ENCODE assay signal across 23 cellular contexts in the genomic region with DNA sequence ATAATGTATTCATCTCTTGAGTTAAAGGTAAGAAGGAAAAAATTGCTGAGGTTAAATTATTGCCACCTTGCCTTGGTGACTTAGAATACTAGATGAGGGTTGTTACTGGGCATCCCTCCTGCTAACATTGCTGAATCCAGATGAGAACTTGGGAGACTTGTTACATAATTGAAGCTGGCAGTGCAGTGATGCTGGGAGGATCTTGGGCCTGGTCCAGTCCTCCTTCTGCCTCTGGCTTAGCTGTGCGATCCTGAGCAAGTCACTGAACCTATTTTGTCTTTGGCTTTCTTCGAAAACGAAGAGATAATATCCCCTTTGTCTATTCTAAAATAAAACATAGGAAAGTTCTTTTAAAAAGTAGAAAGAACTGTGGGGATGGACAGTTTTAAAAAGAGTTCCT.
DNase-seq lines count a peak whose midpoint lies in the region; ATAC-seq and TF ChIP-seq lines count a peak whose summit lies in the region.
"Had no signal": no experiment of that assay in that cellular context is flagged by ENCODE, and none has a peak within 500 bp of the region (broad histone marks: within the 10 kb centered on the region; RNA-seq: fewer than 3 reads in every experiment).

No MANE protein-coding gene starts in this region.

- no peaks in the 10 kb centered on the region for H4K20me1 ChIP-seq in hepatocyte (ENCODE audit: insufficient read depth, poor library complexity, severe bottlenecking)

- H3K79me2 ChIP-seq in hepatocyte: no peaks in the 10 kb centered on the region

- H2AFZ ChIP-seq in hepatocyte: no peak overlapping the region

- WGBS in sigmoid colon, 2 donors: 88 to 91% methylated on average over 3 of the region's 3 CpGs
- 91% methylated on average over 3 of the region's 3 CpGs for WGBS in hepatocyte (ENCODE audit: low lambda C conversion rate, missing lambda C conversion rate)

- H3K4me1 ChIP-seq in sigmoid colon (peaks cover 0 to 9% (median 0%) of the 10 kb centered on the region in 4 donors), hepatocyte (ENCODE audit: insufficient read depth) (no peaks in the 10 kb centered on the region)
- H3K4me1 ChIP-seq: ascending aorta, SJCRH30, uterus had no signal

- H3K27me3 ChIP-seq in sigmoid colon (no peaks in the 10 kb centered on the region), hepatocyte (no peaks in the 10 kb centered on the region)
- H3K27me3 ChIP-seq: ascending aorta, neural progenitor cell, SJCRH30, uterus had no signal

- peak; percentile 10 for DNase-seq in GM03348 (ENCODE audit: low spot score)
- peak; percentile 77 for DNase-seq in left lobe of liver (ENCODE audit: low spot score)
- peak; percentile 83 for DNase-seq in sigmoid colon
- no peak for DNase-seq in activated T-cell treated with anti-CD3 and anti-CD28 coated beads for 4 hours
- DNase-seq in hepatocyte (ENCODE audit: low spot score): no peak
- DNase-seq in stimulated activated CD4-positive, alpha-beta T cell treated with anti-CD3 and anti-CD28 coated beads, Interleukin-2, amount 100 ng/mL, for 48 hours: no peak
- DNase-seq: ACHN; activated CD4-positive, alpha-beta T cell treated with anti-CD3 and anti-CD28 coated beads, Interleukin-2, amount 50 U/mL, for 48 hours; activated naive CD4-positive, alpha-beta T cell treated with anti-CD3 and anti-CD28 coated beads for 36 hours; CD4-positive, alpha-beta T cell; effector memory CD8-positive, alpha-beta T cell; GF-D8; HCEC 1CT; kidney glomerular epithelial cell; NCI-H774; SJCRH30; stimulated activated naive CD8-positive, alpha-beta T cell treated with anti-CD3 and anti-CD28 coated beads, Interleukin-15, Interleukin-2, amounts not matched to agents 100 U/mL and 50 U/mL, for 24 hours; T-helper 17 cell had no signal

- H3K4me3 ChIP-seq in sigmoid colon: no peak overlapping the region
- H3K4me3 ChIP-seq in hepatocyte: no peak overlapping the region
- H3K4me3 ChIP-seq: ascending aorta, neural progenitor cell, SJCRH30, uterus had no signal

- H3K9me2 ChIP-seq in hepatocyte (replicated peaks; ENCODE audit: insufficient read depth): no peaks in the 10 kb centered on the region

- H3K4me2 ChIP-seq in hepatocyte: no peak overlapping the region
- H3K4me2 ChIP-seq: neural progenitor cell had no signal

- TF ChIP-seq CTCF in sigmoid colon (IDR thresholded peaks at IDR 0.05) (no peak), hepatocyte (IDR thresholded peaks at IDR 0.05; ENCODE audit: poor library complexity) (no peak)

- no peak for TF ChIP-seq POLR2A in sigmoid colon (IDR thresholded peaks at IDR 0.05)

- H3K27ac ChIP-seq in sigmoid colon (no peak overlapping the region), hepatocyte (no peak overlapping the region)
- H3K27ac ChIP-seq: ascending aorta, neural progenitor cell, SJCRH30, uterus had no signal

- ATAC-seq in esophagus mucosa (peak; percentile 73), left lobe of liver (peak; percentile 100), HG02798 (IDR thresholded peaks at IDR 0.05; ENCODE audit: poor library complexity, unreplicated experiment) (no peak)
- ATAC-seq: effector memory CD8-positive, alpha-beta T cell; stimulated activated naive CD8-positive, alpha-beta T cell treated with anti-CD3 and anti-CD28 coated beads, Interleukin-15, Interleukin-2, amounts not matched to agents 100 U/mL and 50 U/mL, for 24 hours; T-helper 17 cell had no signal

- intact Hi-C loops in sigmoid colon (cut with DNase I): no loop called here

- H3K9me3 ChIP-seq in sigmoid colon (no peaks in the 10 kb centered on the region), hepatocyte (ENCODE audit: low read depth) (no peaks in the 10 kb centered on the region)
- H3K9me3 ChIP-seq: ascending aorta, SJCRH30, uterus had no signal

- no peak for TF ChIP-seq EP300 in sigmoid colon (IDR thresholded peaks at IDR 0.05)

- H3K36me3 ChIP-seq in sigmoid colon (no peaks in the 10 kb centered on the region), hepatocyte (replicated peaks; ENCODE audit: insufficient read depth, low read depth) (no peaks in the 10 kb centered on the region)
- H3K36me3 ChIP-seq: ascending aorta, neural progenitor cell, SJCRH30, uterus had no signal

Comparison
In these comparisons a context has a peak if more than half of its experiments do, and no peak if none do; other contexts are left out.
1. DNase-seq: peak in GM03348 (single experiment), left lobe of liver (single experiment) and sigmoid colon (single experiment); none in activated T-cell treated with anti-CD3 and anti-CD28 coated beads for 4 hours (single experiment), hepatocyte (single experiment) and stimulated activated CD4-positive, alpha-beta T cell treated with anti-CD3 and anti-CD28 coated beads, Interleukin-2, amount 100 ng/mL, for 48 hours (0 of 2).